In genomic region chr13:96968027-96968426, GRCh38 we compare ENCODE assay signal across 32 cellular contexts. TPM values are rescaled to one million over a fixed set of nuclear protein-coding genes. Genes with fewer than 3 reads are reported as not detected.
"Had no signal": no experiment of that assay in that cellular context is flagged by ENCODE, and none has a peak within 500 bp of the region (broad histone marks: within the 10 kb centered on the region; RNA-seq: fewer than 3 reads in every experiment).

No MANE protein-coding gene starts in this region.

- ATAC-seq: activated CD8-positive, alpha-beta memory T cell treated with anti-CD3 and anti-CD28 coated beads, Interleukin-2, amount 10 ng/mL, durations not matched to agents 7 days and 5 days; activated naive CD4-positive, alpha-beta T cell treated with anti-CD3 and anti-CD28 coated beads, Interleukin-2, amount 50 U/mL, for 72 hours; activated T-cell treated with anti-CD3 and anti-CD28 coated beads, Interleukin-2, amount 50 U/mL, for 72 hours; gastroesophageal sphincter; left cardiac atrium; naive thymus-derived CD8-positive, alpha-beta T cell; pancreas; sciatic nerve; stimulated activated effector memory CD8-positive, alpha-beta T cell treated with anti-CD3 and anti-CD28 coated beads, Interleukin-12 subunit alpha, Interleukin-12 subunit beta, amount 100 ng/mL, for 72 hours had no signal

- H3K27me3 ChIP-seq: cardiac muscle cell, dorsolateral prefrontal cortex, gastroesophageal sphincter, hepatocyte, pancreas had no signal

- H3K79me2 ChIP-seq: hepatocyte had no signal

- DNase-seq: activated CD4-positive, alpha-beta memory T cell treated with anti-CD3 and anti-CD28 coated beads, Interleukin-2, amount 10 ng/mL, durations not matched to agents 7 days and 5 days; activated CD4-positive, alpha-beta T cell treated with anti-CD3 and anti-CD28 coated beads for 1 hour; activated CD4-positive, alpha-beta T cell treated with anti-CD3 and anti-CD28 coated beads, Interleukin-2, amount 10 ng/mL, durations not matched to agents 7 days and 5 days; activated CD8-positive, alpha-beta memory T cell treated with anti-CD3 and anti-CD28 coated beads, Interleukin-2, amount 10 ng/mL, durations not matched to agents 7 days and 5 days; activated naive CD4-positive, alpha-beta T cell; activated T-cell treated with anti-CD3 and anti-CD28 coated beads, Interleukin-2, amount 50 U/mL, for 72 hours; cerebellar nuclear complex; dorsolateral prefrontal cortex; effector memory CD4-positive, alpha-beta T cell; left cardiac atrium; mammary epithelial cell; naive thymus-derived CD8-positive, alpha-beta T cell; nucleus accumbens; pancreas; retina; small intestine; stimulated activated CD4-positive, alpha-beta T cell treated with anti-CD3 and anti-CD28 coated beads, Interleukin-4, amount 100 ng/mL, for 24 hours; T-helper 2 cell had no signal

- H3K9me3 ChIP-seq: prostate gland had no signal

- H3K27ac ChIP-seq: cardiac muscle cell, coronary artery, dorsolateral prefrontal cortex, gastroesophageal sphincter, hepatocyte, pancreas, prostate gland, thoracic aorta had no signal

- H3K4me3 ChIP-seq: cardiac muscle cell, coronary artery, dorsolateral prefrontal cortex, gastroesophageal sphincter, hepatocyte, pancreas, prostate gland, thoracic aorta had no signal

- H3K4me1 ChIP-seq: gastroesophageal sphincter, pancreas, prostate gland had no signal

- FAIRE-seq: keratinocyte, pancreas, small intestine, urothelium cell line had no signal

- H3K36me3 ChIP-seq: cardiac muscle cell, gastroesophageal sphincter, pancreas, prostate gland, thoracic aorta had no signal

- H2AFZ ChIP-seq: hepatocyte had no signal

- H3K4me2 ChIP-seq: hepatocyte had no signal

RNA-seq across cellular contexts. Expression of gene OXGR1, which starts 26.2 kb away (rescaled TPM):
- total RNA-seq: activated CD4-positive, alpha-beta memory T cell treated with anti-CD3 and anti-CD28 coated beads, Interleukin-2, amount 10 ng/mL, durations not matched to agents 7 days and 5 days; activated CD4-positive, alpha-beta T cell treated with anti-CD3 and anti-CD28 coated beads, Interleukin-2, amount 10 ng/mL, durations not matched to agents 7 days and 5 days; activated CD8-positive, alpha-beta memory T cell treated with anti-CD3 and anti-CD28 coated beads, Interleukin-2, amount 10 ng/mL, durations not matched to agents 7 days and 5 days; activated naive CD4-positive, alpha-beta T cell treated with anti-CD3 and anti-CD28 coated beads, Interleukin-2, amount 50 U/mL, for 72 hours; activated T-cell treated with anti-CD3 and anti-CD28 coated beads, Interleukin-2, amount 50 U/mL, for 72 hours; cardiac muscle cell; fibroblast of lung; fibroblast of villous mesenchyme; liver; mammary epithelial cell; naive thymus-derived CD8-positive, alpha-beta T cell; thoracic aorta had no signal
- polyA plus RNA-seq: cardiac muscle cell; fibroblast of lung; hepatocyte; keratinocyte; liver; mammary epithelial cell; naive thymus-derived CD8-positive, alpha-beta T cell had no signal
